ENCODE assay signal across 9 cellular contexts in the genomic region with DNA sequence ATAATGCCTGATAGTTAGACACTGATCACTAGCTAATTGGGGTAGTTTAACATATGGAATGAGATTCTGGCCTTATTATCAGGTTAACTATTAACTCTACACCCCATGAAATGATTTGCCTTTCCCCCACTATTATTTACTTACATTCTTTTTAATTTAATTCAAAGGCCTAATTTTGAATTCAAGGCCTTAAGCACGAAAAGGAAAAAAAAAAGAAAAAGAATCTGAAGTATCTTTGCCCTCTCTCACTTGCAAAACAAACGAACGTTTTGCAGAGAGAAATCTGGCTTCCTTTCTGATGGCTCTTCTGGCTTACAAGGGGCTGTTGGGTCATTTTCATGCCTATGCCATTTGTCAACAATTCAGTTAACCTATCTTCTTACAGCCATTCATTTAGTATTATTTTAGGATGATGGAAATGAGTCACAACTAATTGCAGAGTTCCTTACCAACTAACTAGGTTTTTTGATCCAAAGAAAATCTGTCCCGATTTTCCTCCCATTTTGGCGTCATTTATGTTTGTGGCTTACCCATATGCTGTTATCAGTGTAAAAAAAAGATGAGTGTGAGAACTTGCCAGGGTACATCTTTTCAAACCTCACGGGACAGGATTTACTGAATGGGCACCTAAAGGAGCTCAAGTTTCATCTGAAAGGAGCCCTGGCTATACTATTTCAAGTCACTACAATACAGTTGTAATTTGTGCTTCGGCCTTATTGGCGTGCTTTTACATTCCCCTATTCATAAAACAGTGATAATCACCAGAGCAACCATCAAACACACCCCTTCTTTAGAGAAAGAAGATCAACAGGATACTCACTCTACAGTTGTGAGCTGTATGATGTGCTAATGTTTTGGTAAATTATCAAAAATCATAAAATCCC. TPM values are rescaled to one million over a fixed set of nuclear protein-coding genes. Genes with fewer than 3 reads are reported as not detected.
A peak's percentile ranks its signal among the peaks of the same experiment; 100 is the strongest.
DNase-seq lines count a peak whose midpoint lies in the region; ATAC-seq and TF ChIP-seq lines count a peak whose summit lies in the region.
"Had no signal": no experiment of that assay in that cellular context is flagged by ENCODE, and none has a peak within 500 bp of the region (broad histone marks: within the 10 kb centered on the region; RNA-seq: fewer than 3 reads in every experiment).

No MANE protein-coding gene starts in this region.

- CTCF ChIA-PET in SK-N-SH (lab: Yijun Ruan, JAX), result interaction anchor here (0.5 to 6.0 kb wide), 5 partner anchors 13 to 287 kb away, joined by 3 to 62 read pairs (median 5); no protein-coding TSS in a partner anchor

- H3K4me3 ChIP-seq in SK-N-SH (ENCODE audit: low read depth in 2 of 2, low read length in 1 of 2) (0 out of 4 replicates have a peak overlapping the region, but pooled peaks of 1 of the 2 experiments have one; percentile 9), gastroesophageal sphincter (peak overlapping the region; percentile 86 to 99), HAP-1 (no peak overlapping the region)

- H3K27me3 Mint-ChIP-seq in activated T-cell treated with anti-CD3 and anti-CD28 coated beads, Interleukin-2, amount 50 U/mL, for 72 hours (ENCODE audit: low read depth), result peaks cover 54% of the 10 kb centered on the region

- peaks cover 5 to 9% of the 10 kb centered on the region in 2 donors for H3K36me3 Mint-ChIP-seq in activated T-cell treated with anti-CD3 and anti-CD28 coated beads, Interleukin-2, amount 50 U/mL, for 72 hours (ENCODE audit: insufficient read depth in 2 of 2)

- no peaks in the 10 kb centered on the region for H3K9me3 ChIP-seq in SK-N-SH
- no peaks in the 10 kb centered on the region for H3K9me3 ChIP-seq in gastroesophageal sphincter
- no peaks in the 10 kb centered on the region for H3K9me3 ChIP-seq in HAP-1

- H3K9me3 Mint-ChIP-seq in activated T-cell treated with anti-CD3 and anti-CD28 coated beads, Interleukin-2, amount 50 U/mL, for 72 hours, result peaks cover 0 to 3% of the 10 kb centered on the region in 2 donors
- H3K9me3 Mint-ChIP-seq: activated T-cell treated with anti-CD3 and anti-CD28 coated beads, Interleukin-2, amount 50 U/mL, for 24 hours had no signal

- no peak for TF ChIP-seq RAD21 in SK-N-SH (IDR thresholded peaks at IDR 0.05; ENCODE audit: low read length)

- no peak for TF ChIP-seq CTCF in SK-N-SH (IDR thresholded peaks at IDR 0.05)
- peak in 1 of 4 experiments; percentile 15 for TF ChIP-seq CTCF in gastroesophageal sphincter (IDR thresholded peaks at IDR 0.05)

- H3K79me2 ChIP-seq in SK-N-SH (ENCODE audit: insufficient read depth), result peaks cover 32% of the 10 kb centered on the region

- TF ChIP-seq POLR2A in gastroesophageal sphincter (IDR thresholded peaks at IDR 0.05), result no peak

- ATAC-seq in gastroesophageal sphincter, result peak; percentile 16
- ATAC-seq in activated T-cell treated with anti-CD3 and anti-CD28 coated beads, Interleukin-2, amount 50 U/mL, for 72 hours (replicated peaks in 1 of 2), result no peak

- H3K27ac ChIP-seq in SK-N-SH (ENCODE audit: low read depth in 2 of 2, low read length in 1 of 2), result peak overlapping the region; percentile 29 to 89; a peak in 3 of 4 replicates
- H3K27ac ChIP-seq in gastroesophageal sphincter, result peak overlapping the region; percentile 96 to 98 (median 97)

- 9% methylated on average over 8 of the region's 8 CpGs for WGBS in SK-N-SH (ENCODE audit: low lambda C conversion rate)
- 18 to 33% methylated on average over 8 of the region's 8 CpGs for WGBS in gastroesophageal sphincter (ENCODE audit: low coverage in 1 of 2), 2 donors

- POLR2A ChIA-PET in SK-N-SH (lab: Yijun Ruan, JAX), result interaction anchor here (0.7 kb wide), 1 partner anchor 288 kb away, joined by 3 read pairs; no protein-coding TSS in a partner anchor

- H3K27me3 ChIP-seq in SK-N-SH (ENCODE audit: insufficient read depth) (no peaks in the 10 kb centered on the region), gastroesophageal sphincter (no peaks in the 10 kb centered on the region), HAP-1 (ENCODE audit: low read depth) (peaks cover 30% of the 10 kb centered on the region)

- peaks cover 12 to 36% of the 10 kb centered on the region in 2 experiments for H3K4me1 ChIP-seq in SK-N-SH (ENCODE audit: control insufficient read depth in 1 of 2, insufficient read depth in 2 of 2, low read depth in 1 of 2, low read length in 1 of 2)
- peaks cover 0 to 50% (median 3%) of the 10 kb centered on the region in 3 donors for H3K4me1 ChIP-seq in gastroesophageal sphincter
- peaks cover 7% of the 10 kb centered on the region; the same call in 1 of the 2 replicates for H3K4me1 ChIP-seq in HAP-1

- H2AFZ ChIP-seq in SK-N-SH (ENCODE audit: low read depth), result no peak overlapping the region

- peak overlapping the region; percentile 92 for H3K4me2 ChIP-seq in SK-N-SH

- in situ Hi-C loops in HAP-1 (cut with MboI; ENCODE audit: low sequenced_read_pairs), result no loop called here

- no peak overlapping the region for H3K4me3 Mint-ChIP-seq in activated T-cell treated with anti-CD3 and anti-CD28 coated beads, Interleukin-2, amount 50 U/mL, for 72 hours
- H3K4me3 Mint-ChIP-seq: activated T-cell treated with anti-CD3 and anti-CD28 coated beads, Interleukin-2, amount 50 U/mL, for 24 hours had no signal

- peak; percentile 90 for DNase-seq in GM04503 (ENCODE audit: low read depth)
- no peak for DNase-seq in SK-N-SH
- DNase-seq in stromal cell of bone marrow (ENCODE audit: low read depth), result peak; percentile 89
- DNase-seq in HAP-1 (ENCODE audit: low spot score in 2 of 2), result no peak
- DNase-seq in SIG-M5 treated with dmso at 0.1 percent for 504 hours (lab: John Stamatoyannopoulos, UW; ENCODE audit: unreplicated experiment), result no peak
- DNase-seq in activated T-cell treated with anti-CD3 and anti-CD28 coated beads, Interleukin-2, amount 50 U/mL, for 72 hours, result no peak
- no peak for DNase-seq in GOT3 (lab: John Stamatoyannopoulos, UW)
- DNase-seq: activated T-cell treated with anti-CD3 and anti-CD28 coated beads, Interleukin-2, amount 50 U/mL, for 24 hours had no signal

- peaks cover 34% of the 10 kb centered on the region for H3F3A ChIP-seq in SK-N-SH (replicated peaks; ENCODE audit: insufficient read depth)

- peaks cover 25% of the 10 kb centered on the region for H4K20me1 ChIP-seq in SK-N-SH (ENCODE audit: insufficient read depth)

- peak in 1 of 2 experiments; percentile 62; a peak in 1 of 4 replicates for TF ChIP-seq EP300 in SK-N-SH (IDR thresholded peaks at IDR 0.05; ENCODE audit: borderline replicate concordance in 1 of 2, low read depth in 1 of 2, low read length in 1 of 2)
- no peak for TF ChIP-seq EP300 in gastroesophageal sphincter (IDR thresholded peaks at IDR 0.05)

- H3K4me1 Mint-ChIP-seq in activated T-cell treated with anti-CD3 and anti-CD28 coated beads, Interleukin-2, amount 50 U/mL, for 72 hours (ENCODE audit: low read depth), result peaks cover 12% of the 10 kb centered on the region

- no peaks in the 10 kb centered on the region for H3K9me2 ChIP-seq in SK-N-SH

- H3K36me3 ChIP-seq in SK-N-SH (replicated peaks in 1 of 2; ENCODE audit: control insufficient read depth in 1 of 2, insufficient read depth in 2 of 2, low read length in 1 of 2) (peaks cover 0 to 3% of the 10 kb centered on the region in 2 experiments), gastroesophageal sphincter (no peaks in the 10 kb centered on the region), HAP-1 (replicated peaks) (no peaks in the 10 kb centered on the region)

- no peak overlapping the region for H3K27ac Mint-ChIP-seq in activated T-cell treated with anti-CD3 and anti-CD28 coated beads, Interleukin-2, amount 50 U/mL, for 72 hours
- H3K27ac Mint-ChIP-seq: activated T-cell treated with anti-CD3 and anti-CD28 coated beads, Interleukin-2, amount 50 U/mL, for 24 hours had no signal

- peak overlapping the region; percentile 92; the same call in 1 of the 2 replicates for H3K9ac ChIP-seq in SK-N-SH

TF ChIP-seq in SK-N-SH, 30 proteins besides CTCF, POLR2A, EP300 and RAD21 (continues in another document):
- peak; percentile 40 for TF ChIP-seq NFIC (IDR thresholded peaks at IDR 0.05; ENCODE audit: borderline replicate concordance)
- peak; percentile 61 for TF ChIP-seq TCF12 (IDR thresholded peaks at IDR 0.05)
- no peak for TF ChIP-seq TAF1 (IDR thresholded peaks at IDR 0.05; ENCODE audit: borderline replicate concordance, low read depth, low read length)
- TF ChIP-seq EZH2phosphoT487 (IDR thresholded peaks at IDR 0.05; ENCODE audit: borderline replicate concordance, low read depth), result no peak
- TF ChIP-seq SIN3A (IDR thresholded peaks at IDR 0.05; ENCODE audit: borderline replicate concordance, low read depth, low read length), result no peak
- no peak for TF ChIP-seq NRF1 (IDR thresholded peaks at IDR 0.05; ENCODE audit: low read depth, low read length)
- TF ChIP-seq, protein P1, sequence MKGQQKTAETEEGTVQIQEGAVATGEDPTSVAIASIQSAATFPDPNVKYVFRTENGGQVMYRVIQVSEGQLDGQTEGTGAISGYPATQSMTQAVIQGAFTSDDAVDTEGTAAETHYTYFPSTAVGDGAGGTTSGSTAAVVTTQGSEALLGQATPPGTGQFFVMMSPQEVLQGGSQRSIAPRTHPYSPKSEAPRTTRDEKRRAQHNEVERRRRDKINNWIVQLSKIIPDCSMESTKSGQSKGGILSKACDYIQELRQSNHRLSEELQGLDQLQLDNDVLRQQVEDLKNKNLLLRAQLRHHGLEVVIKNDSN (IDR thresholded peaks at IDR 0.05; ENCODE audit: borderline replicate concordance, low read depth), result no peak
- peak; percentile 72; the same call in 1 of the 2 replicates for TF ChIP-seq MEF2A (IDR thresholded peaks at IDR 0.05; ENCODE audit: borderline replicate concordance, low read depth)
- no peak for TF ChIP-seq MXI1 (IDR thresholded peaks at IDR 0.05; ENCODE audit: low read depth, low read length)
- no peak for TF ChIP-seq GABPA (IDR thresholded peaks at IDR 0.05; ENCODE audit: low read depth)
- TF ChIP-seq FOXJ3 (CRISPR knock-in tag; IDR thresholded peaks at IDR 0.05), result no peak
- TF ChIP-seq RCOR1 (IDR thresholded peaks at IDR 0.05; ENCODE audit: low read length), result no peak
- TF ChIP-seq, protein P2, sequence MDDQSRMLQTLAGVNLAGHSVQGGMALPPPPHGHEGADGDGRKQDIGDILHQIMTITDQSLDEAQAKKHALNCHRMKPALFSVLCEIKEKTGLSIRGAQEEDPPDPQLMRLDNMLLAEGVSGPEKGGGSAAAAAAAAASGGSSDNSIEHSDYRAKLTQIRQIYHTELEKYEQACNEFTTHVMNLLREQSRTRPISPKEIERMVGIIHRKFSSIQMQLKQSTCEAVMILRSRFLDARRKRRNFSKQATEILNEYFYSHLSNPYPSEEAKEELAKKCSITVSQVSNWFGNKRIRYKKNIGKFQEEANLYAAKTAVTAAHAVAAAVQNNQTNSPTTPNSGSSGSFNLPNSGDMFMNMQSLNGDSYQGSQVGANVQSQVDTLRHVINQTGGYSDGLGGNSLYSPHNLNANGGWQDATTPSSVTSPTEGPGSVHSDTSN (IDR thresholded peaks at IDR 0.05), result peak; percentile 72
- no peak for TF ChIP-seq CHD2 (IDR thresholded peaks at IDR 0.05; ENCODE audit: low read length, partially characterized antibody)

RNA-seq across cellular contexts. Expression of a gene that starts 1.9 kb away (rescaled TPM):
- polyA plus RNA-seq in SK-N-SH (2012; rRNA removed), result 65.6 and 66.9 TPM in 2 replicates
- 72.6 and 74.4 TPM in 2 replicates for polyA plus RNA-seq in SK-N-SH (2012; cell fraction: cytosol; rRNA removed)
- 68.2 and 96.8 TPM in 2 replicates for polyA plus RNA-seq in SK-N-SH (2012; cell fraction: nucleus; rRNA removed)
- 100 to 1,000 TPM; 344 to 570 (median 393) TPM for total RNA-seq in gastroesophageal sphincter
- total RNA-seq in activated T-cell treated with anti-CD3 and anti-CD28 coated beads, Interleukin-2, amount 50 U/mL, for 72 hours, result 1 to 10 TPM; 2.6 to 3.3 TPM

Comparison
In these comparisons a context has a peak if more than half of its experiments do, and no peak if none do; other contexts are left out.
1. DNase-seq: peak in GM04503 (single experiment) and stromal cell of bone marrow (single experiment); none in SK-N-SH (single experiment), HAP-1 (0 of 2), SIG-M5 treated with dmso at 0.1 percent for 504 hours (single experiment), activated T-cell treated with anti-CD3 and anti-CD28 coated beads, Interleukin-2, amount 50 U/mL, for 72 hours (0 of 2) and GOT3 (single experiment).
2. RNA of a gene that starts 1.9 kb away (total RNA-seq): 344 to 570 TPM in gastroesophageal sphincter; 2.6 to 3.3 TPM in activated T-cell treated with anti-CD3 and anti-CD28 coated beads, Interleukin-2, amount 50 U/mL, for 72 hours; every median in the first group is over 10 times any median in the second.